In the genomic region with DNA sequence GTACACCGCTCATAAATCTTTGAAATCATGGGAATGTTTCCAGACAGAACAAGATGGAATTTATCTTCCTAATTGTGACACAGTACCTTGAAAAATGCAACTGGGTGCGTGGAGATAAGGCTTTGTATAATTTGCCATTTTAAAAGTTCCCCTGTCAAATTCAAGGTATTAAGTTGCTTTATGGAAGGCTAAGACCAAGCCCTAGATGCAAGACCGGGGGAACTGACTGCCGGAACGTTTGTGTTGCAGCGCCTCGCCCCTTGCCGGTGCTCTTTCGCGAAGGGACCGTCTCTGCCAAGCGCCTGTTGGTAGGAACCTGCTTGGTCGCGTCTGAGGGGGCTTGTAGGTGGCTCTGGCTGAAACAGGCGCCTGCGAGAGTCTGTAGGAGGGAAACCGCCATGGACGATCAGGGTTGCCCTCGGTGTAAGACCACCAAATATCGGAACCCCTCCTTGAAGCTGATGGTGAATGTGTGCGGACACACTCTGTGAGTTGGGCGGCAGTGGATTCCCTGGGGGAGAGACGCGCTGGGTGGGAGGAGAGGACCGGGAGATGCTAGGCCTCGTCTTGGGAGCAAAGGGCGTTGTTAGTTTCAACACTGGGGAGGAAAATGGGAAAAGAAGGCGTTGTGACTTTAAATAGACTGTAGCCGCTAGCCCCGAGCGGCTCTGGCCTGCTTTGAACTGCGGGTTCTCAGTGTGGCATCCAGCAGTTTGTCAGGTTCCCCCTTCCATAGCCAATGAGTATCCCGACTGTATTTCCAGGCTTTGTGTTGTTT, we compare ENCODE assay signal across 1 cellular context.
TF ChIP-seq lines count a peak whose summit lies in the region.

A gene (plus strand): TSS at position 297 of the 778 bp plus-strand sequence. CDS start 102 bp downstream, at position 399.

TF ChIP-seq in HepG2, 621 proteins besides CTCF, POLR2A, EP300 and RAD21 (continued from another document and continues in another):
- TF ChIP-seq, protein P1, sequence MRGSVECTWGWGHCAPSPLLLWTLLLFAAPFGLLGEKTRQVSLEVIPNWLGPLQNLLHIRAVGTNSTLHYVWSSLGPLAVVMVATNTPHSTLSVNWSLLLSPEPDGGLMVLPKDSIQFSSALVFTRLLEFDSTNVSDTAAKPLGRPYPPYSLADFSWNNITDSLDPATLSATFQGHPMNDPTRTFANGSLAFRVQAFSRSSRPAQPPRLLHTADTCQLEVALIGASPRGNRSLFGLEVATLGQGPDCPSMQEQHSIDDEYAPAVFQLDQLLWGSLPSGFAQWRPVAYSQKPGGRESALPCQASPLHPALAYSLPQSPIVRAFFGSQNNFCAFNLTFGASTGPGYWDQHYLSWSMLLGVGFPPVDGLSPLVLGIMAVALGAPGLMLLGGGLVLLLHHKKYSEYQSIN (CRISPR knock-in tag; IDR thresholded peaks at IDR 0.05; ENCODE audit: borderline replicate concordance), result no peak
- TF ChIP-seq ZNF251 (CRISPR knock-in tag; IDR thresholded peaks at IDR 0.05) (no peak), RFX1 (IDR thresholded peaks at IDR 0.05) (no peak), KDM6A (CRISPR knock-in tag; IDR thresholded peaks at IDR 0.05; ENCODE audit: low read depth) (0 out of 2 replicates have a peak, but pooled peaks have one; percentile 23), ZBTB1 (CRISPR knock-in tag; IDR thresholded peaks at IDR 0.05; ENCODE audit: borderline replicate concordance) (peak; percentile 35; the same call in 1 of the 2 replicates), ZNF777 (CRISPR knock-in tag; IDR thresholded peaks at IDR 0.05) (peak; percentile 65; the same call in 1 of the 2 replicates), ATF1 (CRISPR knock-in tag; IDR thresholded peaks at IDR 0.05) (0 out of 2 replicates have a peak, but pooled peaks have one; percentile 27), BRD4 (CRISPR knock-in tag; IDR thresholded peaks at IDR 0.05) (peak; percentile 87; the same call in 1 of the 2 replicates), NFIB (CRISPR knock-in tag; IDR thresholded peaks at IDR 0.05; ENCODE audit: borderline replicate concordance) (no peak), SP4 (CRISPR knock-in tag; IDR thresholded peaks at IDR 0.05) (peak; percentile 74), ZMYM4 (CRISPR knock-in tag; IDR thresholded peaks at IDR 0.05) (peak; percentile 97), HDAC6 (IDR thresholded peaks at IDR 0.05; ENCODE audit: low read depth, low read length) (no peak), SSRP1 (CRISPR knock-in tag; IDR thresholded peaks at IDR 0.05) (0 out of 2 replicates have a peak, but pooled peaks have one; percentile 37), ZNF619 (CRISPR knock-in tag; IDR thresholded peaks at IDR 0.05) (peak; percentile 76; the same call in 1 of the 2 replicates), YEATS4 (CRISPR knock-in tag; IDR thresholded peaks at IDR 0.05; ENCODE audit: borderline replicate concordance) (peak; percentile 93), ZBTB8A (CRISPR knock-in tag; IDR thresholded peaks at IDR 0.05; ENCODE audit: borderline replicate concordance, low read depth) (no peak), ZNF292 (CRISPR knock-in tag; IDR thresholded peaks at IDR 0.05; ENCODE audit: borderline replicate concordance, low read depth) (peak; percentile 87), ATM (IDR thresholded peaks at IDR 0.05; ENCODE audit: borderline replicate concordance) (no peak), FOXP1 (IDR thresholded peaks at IDR 0.05) (no peak), FOXP1 (CRISPR knock-in tag; IDR thresholded peaks at IDR 0.05) (peak; percentile 35; the same call in 1 of the 2 replicates), NR2F2 (IDR thresholded peaks at IDR 0.05; ENCODE audit: borderline replicate concordance, low read depth) (no peak), CCAR2 (optimal IDR thresholded peaks at IDR 0.05; ENCODE audit: low read depth, low read length) (peak; percentile 66), SNRNP70 (IDR thresholded peaks at IDR 0.05; ENCODE audit: low read depth, low read length) (no peak), SMAD9 (CRISPR knock-in tag; IDR thresholded peaks at IDR 0.05) (no peak), MXI1 (IDR thresholded peaks at IDR 0.05; ENCODE audit: borderline replicate concordance, low read depth, low read length) (peak; percentile 67; the same call in 1 of the 3 replicates), POGZ (CRISPR knock-in tag; IDR thresholded peaks at IDR 0.05) (peak; percentile 98), RORA (CRISPR knock-in tag; IDR thresholded peaks at IDR 0.05) (no peak), ZNF891 (CRISPR knock-in tag; IDR thresholded peaks at IDR 0.05) (peak; percentile 90), ZNF225 (CRISPR knock-in tag; IDR thresholded peaks at IDR 0.05) (peak; percentile 86), MBD4 (IDR thresholded peaks at IDR 0.05; ENCODE audit: borderline replicate concordance, low read length) (no peak), ZFP82 (CRISPR knock-in tag; IDR thresholded peaks at IDR 0.05; ENCODE audit: borderline replicate concordance) (no peak; the same call in 1 of the 2 replicates)
- TF ChIP-seq, protein P2, sequence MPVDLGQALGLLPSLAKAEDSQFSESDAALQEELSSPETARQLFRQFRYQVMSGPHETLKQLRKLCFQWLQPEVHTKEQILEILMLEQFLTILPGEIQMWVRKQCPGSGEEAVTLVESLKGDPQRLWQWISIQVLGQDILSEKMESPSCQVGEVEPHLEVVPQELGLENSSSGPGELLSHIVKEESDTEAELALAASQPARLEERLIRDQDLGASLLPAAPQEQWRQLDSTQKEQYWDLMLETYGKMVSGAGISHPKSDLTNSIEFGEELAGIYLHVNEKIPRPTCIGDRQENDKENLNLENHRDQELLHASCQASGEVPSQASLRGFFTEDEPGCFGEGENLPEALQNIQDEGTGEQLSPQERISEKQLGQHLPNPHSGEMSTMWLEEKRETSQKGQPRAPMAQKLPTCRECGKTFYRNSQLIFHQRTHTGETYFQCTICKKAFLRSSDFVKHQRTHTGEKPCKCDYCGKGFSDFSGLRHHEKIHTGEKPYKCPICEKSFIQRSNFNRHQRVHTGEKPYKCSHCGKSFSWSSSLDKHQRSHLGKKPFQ (CRISPR knock-in tag; IDR thresholded peaks at IDR 0.05; ENCODE audit: insufficient replicate concordance), result no peak
- TF ChIP-seq, protein P3, sequence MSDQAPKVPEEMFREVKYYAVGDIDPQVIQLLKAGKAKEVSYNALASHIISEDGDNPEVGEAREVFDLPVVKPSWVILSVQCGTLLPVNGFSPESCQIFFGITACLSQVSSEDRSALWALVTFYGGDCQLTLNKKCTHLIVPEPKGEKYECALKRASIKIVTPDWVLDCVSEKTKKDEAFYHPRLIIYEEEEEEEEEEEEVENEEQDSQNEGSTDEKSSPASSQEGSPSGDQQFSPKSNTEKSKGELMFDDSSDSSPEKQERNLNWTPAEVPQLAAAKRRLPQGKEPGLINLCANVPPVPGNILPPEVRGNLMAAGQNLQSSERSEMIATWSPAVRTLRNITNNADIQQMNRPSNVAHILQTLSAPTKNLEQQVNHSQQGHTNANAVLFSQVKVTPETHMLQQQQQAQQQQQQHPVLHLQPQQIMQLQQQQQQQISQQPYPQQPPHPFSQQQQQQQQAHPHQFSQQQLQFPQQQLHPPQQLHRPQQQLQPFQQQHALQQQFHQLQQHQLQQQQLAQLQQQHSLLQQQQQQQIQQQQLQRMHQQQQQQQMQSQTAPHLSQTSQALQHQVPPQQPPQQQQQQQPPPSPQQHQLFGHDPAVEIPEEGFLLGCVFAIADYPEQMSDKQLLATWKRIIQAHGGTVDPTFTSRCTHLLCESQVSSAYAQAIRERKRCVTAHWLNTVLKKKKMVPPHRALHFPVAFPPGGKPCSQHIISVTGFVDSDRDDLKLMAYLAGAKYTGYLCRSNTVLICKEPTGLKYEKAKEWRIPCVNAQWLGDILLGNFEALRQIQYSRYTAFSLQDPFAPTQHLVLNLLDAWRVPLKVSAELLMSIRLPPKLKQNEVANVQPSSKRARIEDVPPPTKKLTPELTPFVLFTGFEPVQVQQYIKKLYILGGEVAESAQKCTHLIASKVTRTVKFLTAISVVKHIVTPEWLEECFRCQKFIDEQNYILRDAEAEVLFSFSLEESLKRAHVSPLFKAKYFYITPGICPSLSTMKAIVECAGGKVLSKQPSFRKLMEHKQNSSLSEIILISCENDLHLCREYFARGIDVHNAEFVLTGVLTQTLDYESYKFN (CRISPR knock-in tag; conservative IDR thresholded peaks at IDR 0.05), result peak; percentile 47
- TF ChIP-seq, protein P4, sequence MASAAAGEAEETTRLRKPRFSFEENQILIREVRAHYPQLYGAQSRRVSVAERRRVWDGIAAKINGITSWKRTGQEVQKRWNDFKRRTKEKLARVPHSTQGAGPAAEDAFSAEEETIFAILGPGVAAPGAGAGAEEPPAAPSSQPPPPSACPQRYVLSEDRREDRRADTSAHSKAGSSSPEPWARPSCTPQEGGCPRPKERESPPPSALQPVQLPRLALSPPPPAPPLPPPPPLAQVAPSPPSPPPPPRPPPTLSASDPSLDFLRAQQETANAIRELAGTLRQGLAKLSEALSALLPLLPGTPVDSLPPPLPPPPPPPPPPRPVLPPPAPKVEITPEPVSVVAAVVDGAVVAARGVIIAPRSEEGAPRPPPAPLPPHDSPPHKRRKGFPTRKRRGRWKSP (CRISPR knock-in tag; IDR thresholded peaks at IDR 0.05), result peak; percentile 84
- TF ChIP-seq, protein P5, sequence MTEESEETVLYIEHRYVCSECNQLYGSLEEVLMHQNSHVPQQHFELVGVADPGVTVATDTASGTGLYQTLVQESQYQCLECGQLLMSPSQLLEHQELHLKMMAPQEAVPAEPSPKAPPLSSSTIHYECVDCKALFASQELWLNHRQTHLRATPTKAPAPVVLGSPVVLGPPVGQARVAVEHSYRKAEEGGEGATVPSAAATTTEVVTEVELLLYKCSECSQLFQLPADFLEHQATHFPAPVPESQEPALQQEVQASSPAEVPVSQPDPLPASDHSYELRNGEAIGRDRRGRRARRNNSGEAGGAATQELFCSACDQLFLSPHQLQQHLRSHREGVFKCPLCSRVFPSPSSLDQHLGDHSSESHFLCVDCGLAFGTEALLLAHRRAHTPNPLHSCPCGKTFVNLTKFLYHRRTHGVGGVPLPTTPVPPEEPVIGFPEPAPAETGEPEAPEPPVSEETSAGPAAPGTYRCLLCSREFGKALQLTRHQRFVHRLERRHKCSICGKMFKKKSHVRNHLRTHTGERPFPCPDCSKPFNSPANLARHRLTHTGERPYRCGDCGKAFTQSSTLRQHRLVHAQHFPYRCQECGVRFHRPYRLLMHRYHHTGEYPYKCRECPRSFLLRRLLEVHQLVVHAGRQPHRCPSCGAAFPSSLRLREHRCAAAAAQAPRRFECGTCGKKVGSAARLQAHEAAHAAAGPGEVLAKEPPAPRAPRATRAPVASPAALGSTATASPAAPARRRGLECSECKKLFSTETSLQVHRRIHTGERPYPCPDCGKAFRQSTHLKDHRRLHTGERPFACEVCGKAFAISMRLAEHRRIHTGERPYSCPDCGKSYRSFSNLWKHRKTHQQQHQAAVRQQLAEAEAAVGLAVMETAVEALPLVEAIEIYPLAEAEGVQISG (CRISPR knock-in tag; IDR thresholded peaks at IDR 0.05), result peak; percentile 91
- TF ChIP-seq, protein P6, sequence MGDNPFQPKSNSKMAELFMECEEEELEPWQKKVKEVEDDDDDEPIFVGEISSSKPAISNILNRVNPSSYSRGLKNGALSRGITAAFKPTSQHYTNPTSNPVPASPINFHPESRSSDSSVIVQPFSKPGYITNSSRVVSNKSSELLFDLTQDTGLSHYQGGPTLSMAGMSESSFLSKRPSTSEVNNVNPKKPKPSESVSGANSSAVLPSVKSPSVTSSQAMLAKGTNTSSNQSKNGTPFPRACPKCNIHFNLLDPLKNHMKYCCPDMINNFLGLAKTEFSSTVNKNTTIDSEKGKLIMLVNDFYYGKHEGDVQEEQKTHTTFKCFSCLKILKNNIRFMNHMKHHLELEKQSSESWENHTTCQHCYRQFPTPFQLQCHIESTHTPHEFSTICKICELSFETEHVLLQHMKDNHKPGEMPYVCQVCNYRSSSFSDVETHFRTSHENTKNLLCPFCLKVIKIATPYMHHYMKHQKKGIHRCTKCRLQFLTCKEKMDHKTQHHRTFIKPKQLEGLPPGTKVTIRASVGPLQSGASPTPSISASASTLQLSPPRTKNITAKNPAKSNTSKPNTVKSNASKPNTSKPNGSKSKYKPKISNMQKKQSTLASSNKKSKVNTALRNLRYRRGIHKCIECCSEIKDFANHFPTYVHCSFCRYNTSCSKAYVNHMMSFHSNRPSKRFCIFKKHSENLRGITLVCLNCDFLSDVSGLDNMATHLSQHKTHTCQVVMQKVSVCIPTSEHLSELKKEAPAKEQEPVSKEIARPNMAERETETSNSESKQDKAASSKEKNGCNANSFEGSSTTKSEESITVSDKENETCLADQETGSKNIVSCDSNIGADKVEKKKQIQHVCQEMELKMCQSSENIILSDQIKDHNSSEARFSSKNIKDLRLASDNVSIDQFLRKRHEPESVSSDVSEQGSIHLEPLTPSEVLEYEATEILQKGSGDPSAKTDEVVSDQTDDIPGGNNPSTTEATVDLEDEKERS (CRISPR knock-in tag; IDR thresholded peaks at IDR 0.05), result peak; percentile 87
- TF ChIP-seq, protein P7, sequence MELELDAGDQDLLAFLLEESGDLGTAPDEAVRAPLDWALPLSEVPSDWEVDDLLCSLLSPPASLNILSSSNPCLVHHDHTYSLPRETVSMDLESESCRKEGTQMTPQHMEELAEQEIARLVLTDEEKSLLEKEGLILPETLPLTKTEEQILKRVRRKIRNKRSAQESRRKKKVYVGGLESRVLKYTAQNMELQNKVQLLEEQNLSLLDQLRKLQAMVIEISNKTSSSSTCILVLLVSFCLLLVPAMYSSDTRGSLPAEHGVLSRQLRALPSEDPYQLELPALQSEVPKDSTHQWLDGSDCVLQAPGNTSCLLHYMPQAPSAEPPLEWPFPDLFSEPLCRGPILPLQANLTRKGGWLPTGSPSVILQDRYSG (CRISPR knock-in tag; IDR thresholded peaks at IDR 0.05), result no peak
- TF ChIP-seq, protein P8, sequence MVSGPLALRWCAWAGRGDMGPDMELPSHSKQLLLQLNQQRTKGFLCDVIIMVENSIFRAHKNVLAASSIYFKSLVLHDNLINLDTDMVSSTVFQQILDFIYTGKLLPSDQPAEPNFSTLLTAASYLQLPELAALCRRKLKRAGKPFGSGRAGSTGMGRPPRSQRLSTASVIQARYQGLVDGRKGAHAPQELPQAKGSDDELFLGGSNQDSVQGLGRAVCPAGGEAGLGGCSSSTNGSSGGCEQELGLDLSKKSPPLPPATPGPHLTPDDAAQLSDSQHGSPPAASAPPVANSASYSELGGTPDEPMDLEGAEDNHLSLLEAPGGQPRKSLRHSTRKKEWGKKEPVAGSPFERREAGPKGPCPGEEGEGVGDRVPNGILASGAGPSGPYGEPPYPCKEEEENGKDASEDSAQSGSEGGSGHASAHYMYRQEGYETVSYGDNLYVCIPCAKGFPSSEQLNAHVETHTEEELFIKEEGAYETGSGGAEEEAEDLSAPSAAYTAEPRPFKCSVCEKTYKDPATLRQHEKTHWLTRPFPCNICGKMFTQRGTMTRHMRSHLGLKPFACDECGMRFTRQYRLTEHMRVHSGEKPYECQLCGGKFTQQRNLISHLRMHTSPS (CRISPR knock-in tag; IDR thresholded peaks at IDR 0.05; ENCODE audit: low read depth), result peak; percentile 46; the same call in 1 of the 2 replicates
- TF ChIP-seq, protein P9, sequence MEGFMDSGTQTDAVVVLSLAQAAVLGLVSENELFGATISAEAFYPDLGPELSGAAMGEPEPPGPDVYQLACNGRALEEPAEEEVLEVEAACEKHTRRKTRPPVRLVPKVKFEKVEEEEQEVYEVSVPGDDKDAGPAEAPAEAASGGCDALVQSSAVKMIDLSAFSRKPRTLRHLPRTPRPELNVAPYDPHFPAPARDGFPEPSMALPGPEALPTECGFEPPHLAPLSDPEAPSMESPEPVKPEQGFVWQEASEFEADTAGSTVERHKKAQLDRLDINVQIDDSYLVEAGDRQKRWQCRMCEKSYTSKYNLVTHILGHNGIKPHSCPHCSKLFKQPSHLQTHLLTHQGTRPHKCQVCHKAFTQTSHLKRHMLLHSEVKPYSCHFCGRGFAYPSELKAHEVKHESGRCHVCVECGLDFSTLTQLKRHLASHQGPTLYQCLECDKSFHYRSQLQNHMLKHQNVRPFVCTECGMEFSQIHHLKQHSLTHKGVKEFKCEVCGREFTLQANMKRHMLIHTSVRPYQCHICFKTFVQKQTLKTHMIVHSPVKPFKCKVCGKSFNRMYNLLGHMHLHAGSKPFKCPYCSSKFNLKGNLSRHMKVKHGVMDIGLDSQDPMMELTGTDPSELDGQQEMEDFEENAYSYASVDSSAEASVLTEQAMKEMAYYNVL (CRISPR knock-in tag; IDR thresholded peaks at IDR 0.05; ENCODE audit: borderline replicate concordance), result peak; percentile 53; the same call in 1 of the 2 replicates
